In the genomic region with DNA sequence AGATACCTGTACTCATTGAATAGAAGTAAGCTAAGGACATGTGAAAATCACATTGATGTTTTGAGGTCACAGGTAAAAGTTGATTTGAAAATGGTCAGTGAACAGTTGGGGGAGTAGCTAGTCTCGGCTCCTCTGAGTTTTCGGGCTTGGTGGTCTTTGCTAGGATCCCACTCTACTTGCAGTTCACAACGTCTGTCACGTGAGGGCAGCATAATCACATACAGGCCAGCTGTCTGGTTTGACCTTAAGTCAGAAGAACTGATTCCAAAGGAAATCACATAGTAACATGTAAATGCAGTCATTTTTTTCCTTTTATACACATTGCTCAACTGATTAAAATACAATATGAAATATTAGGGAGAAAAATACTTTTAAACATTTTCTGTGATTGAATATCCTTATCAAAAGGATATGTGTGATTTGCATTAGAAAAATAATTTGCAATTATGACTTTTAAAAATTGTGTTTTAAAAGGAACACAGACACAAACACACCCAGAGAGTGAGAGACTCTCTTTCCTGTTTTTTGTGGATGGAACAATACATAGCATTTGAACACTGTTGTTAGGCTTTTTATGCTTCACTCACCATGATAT, we compare ENCODE assay signal across 7 cellular contexts. TPM values are rescaled to one million over a fixed set of nuclear protein-coding genes. Genes with fewer than 3 reads are reported as not detected.
DNase-seq lines count a peak whose midpoint lies in the region; ATAC-seq and TF ChIP-seq lines count a peak whose summit lies in the region.

No MANE protein-coding gene starts in this region.

- no peaks in the 10 kb centered on the region for H3K9me2 ChIP-seq in GM23338 (ENCODE audit: insufficient read depth)

- no peak overlapping the region for H3K4me3 Mint-ChIP-seq in GM23338

- in situ Hi-C loops in astrocyte of the spinal cord (cut with HindIII; ENCODE audit: low sequenced_read_pairs): no loop called here

- peak; percentile 85 for ATAC-seq in GM23338

- H2AFZ ChIP-seq in GM23338: no peak overlapping the region

- H3K27me3 ChIP-seq in GM23338 (ENCODE audit: insufficient read depth) (no peaks in the 10 kb centered on the region), iPS DF 6.9 (ENCODE audit: control insufficient read depth, insufficient read depth, low read length) (no peaks in the 10 kb centered on the region)

- H3K27ac ChIP-seq in GM23338 (ENCODE audit: low read depth) (no peak overlapping the region), SK-N-MC (no peak overlapping the region), iPS DF 6.9 (ENCODE audit: low read length) (no peak overlapping the region)

- H3K9me3 ChIP-seq in SK-N-MC (ENCODE audit: low read depth, low read length) (no peaks in the 10 kb centered on the region), iPS DF 6.9 (ENCODE audit: control insufficient read depth, insufficient read depth, low read length) (no peaks in the 10 kb centered on the region)

- H3K36me3 ChIP-seq in GM23338 (ENCODE audit: insufficient read depth) (no peaks in the 10 kb centered on the region), SK-N-MC (ENCODE audit: insufficient read depth, low read length) (no peaks in the 10 kb centered on the region), iPS DF 6.9 (ENCODE audit: control insufficient read depth, insufficient read depth, low read length) (no peaks in the 10 kb centered on the region)

- TF ChIP-seq CTCF in GM12873 (IDR thresholded peaks at IDR 0.05; ENCODE audit: insufficient read depth, low read depth, low read length, missing control alignments) (peak; percentile 93), GM23338 (conservative IDR thresholded peaks at IDR 0.05; ENCODE audit: low read depth in 2 of 2) (peak; percentile 93 to 94), LNCaP clone FGC (IDR thresholded peaks at IDR 0.05; ENCODE audit: control insufficient read depth, extremely low read depth, insufficient read depth) (peak; percentile 98), astrocyte of the spinal cord (IDR thresholded peaks at IDR 0.05; ENCODE audit: low read depth, low read length) (peak; percentile 91)

- H4K20me1 ChIP-seq in GM23338 (replicated peaks; ENCODE audit: insufficient read depth): no peaks in the 10 kb centered on the region

- no peaks in the 10 kb centered on the region for H3K4me1 ChIP-seq in GM23338 (ENCODE audit: insufficient read depth)
- no peaks in the 10 kb centered on the region for H3K4me1 ChIP-seq in iPS DF 6.9 (ENCODE audit: control insufficient read depth, insufficient read depth, low read length)

- H3K79me2 ChIP-seq in GM23338 (replicated peaks; ENCODE audit: insufficient read depth): no peaks in the 10 kb centered on the region

- no peaks in the 10 kb centered on the region for H3K4me1 Mint-ChIP-seq in GM23338

- no CpG with 5 or more reads among the region's 4 CpGs for WGBS in iPS DF 6.9 (ENCODE audit: insufficient coverage, insufficient read length)

- DNase-seq in GM23338 (ENCODE audit: low spot score) (peak; percentile 84), LNCaP clone FGC (ENCODE audit: low read depth) (peak; percentile 23), SK-N-MC (ENCODE audit: low read depth, low spot score) (peak; percentile 47), astrocyte of the spinal cord (ENCODE audit: low read depth, low spot score) (peak; percentile 72), iPS DF 6.9 (ENCODE audit: low read depth, low spot score) (peak; percentile 54)
- DNase-seq in stimulated activated CD4-positive, alpha-beta T cell treated with anti-CD3 and anti-CD28 coated beads, Interleukin-15, amount 100 ng/mL, for 24 hours: peak; percentile 61

- no peaks in the 10 kb centered on the region for H3K9me3 Mint-ChIP-seq in GM23338

- no peaks in the 10 kb centered on the region for H3F3A ChIP-seq in GM23338 (replicated peaks; ENCODE audit: low read depth)

- no peaks in the 10 kb centered on the region for H3K36me3 Mint-ChIP-seq in GM23338 (ENCODE audit: low read depth)

- H3K4me3 ChIP-seq in GM23338: no peak overlapping the region
- no peak overlapping the region for H3K4me3 ChIP-seq in LNCaP clone FGC (ENCODE audit: low read depth, low read length)
- H3K4me3 ChIP-seq in SK-N-MC: no peak overlapping the region; the same call in 1 of the 2 replicates
- no peak overlapping the region for H3K4me3 ChIP-seq in astrocyte of the spinal cord (ENCODE audit: low read depth, low read length)
- H3K4me3 ChIP-seq in iPS DF 6.9 (ENCODE audit: low read length): no peak overlapping the region

- H3K9ac ChIP-seq in SK-N-MC (ENCODE audit: insufficient read length): no peak overlapping the region

- no peak overlapping the region for H3K4me2 ChIP-seq in GM23338

- H3K27ac Mint-ChIP-seq in GM23338: no peak overlapping the region

- H3K27me3 Mint-ChIP-seq in GM23338 (ENCODE audit: insufficient read depth, low read depth, poor library complexity): no peaks in the 10 kb centered on the region

TF ChIP-seq in GM23338, 12 proteins besides CTCF, POLR2A, EP300 and RAD21:
- TF ChIP-seq REST (IDR thresholded peaks at IDR 0.05; ENCODE audit: unreplicated experiment): no peak

RNA-seq across cellular contexts. Expression of gene PDC, which starts 21.8 kb away (rescaled TPM):
- total RNA-seq in GM23338 (2014; rRNA removed; shearing (Covaris generic)): not detected in 2 replicates
- polyA plus RNA-seq in GM23338 (2016; fragmentation: Nextera tagmentation; extraction: Ambion mirVana): not detected in 2 replicates

Comparison
In these comparisons a context has a peak if more than half of its experiments do, and no peak if none do; other contexts are left out.
1. DNase-seq: peak in every context shown above with its lines; median percentile 84 in GM23338; 72 in astrocyte of the spinal cord; 61 in stimulated activated CD4-positive, alpha-beta T cell treated with anti-CD3 and anti-CD28 coated beads, Interleukin-15, amount 100 ng/mL, for 24 hours; 54 in iPS DF 6.9; 47 in SK-N-MC; 23 in LNCaP clone FGC.